Comparison of ENCODE assay signal across 10 cellular contexts in genomic region chr19:56348289-56348877, GRCh38. TPM values are rescaled to one million over a fixed set of nuclear protein-coding genes. Genes with fewer than 3 reads are reported as not detected.
DNase-seq lines count a peak whose midpoint lies in the region; ATAC-seq and TF ChIP-seq lines count a peak whose summit lies in the region.
"Had no signal": no experiment of that assay in that cellular context is flagged by ENCODE, and none has a peak within 500 bp of the region (broad histone marks: within the 10 kb centered on the region; RNA-seq: fewer than 3 reads in every experiment).

No MANE protein-coding gene starts in this region.

- TF ChIP-seq CTCF in brain microvascular endothelial cell (IDR thresholded peaks at IDR 0.05; ENCODE audit: low read depth, low read length, missing control alignments) (peak; percentile 28), type B pancreatic cell (conservative IDR thresholded peaks at IDR 0.05) (peak; percentile 47), gastrocnemius medialis (IDR thresholded peaks at IDR 0.05 in 4 of 5, conservative IDR thresholded peaks at IDR 0.05 in 1 of 5) (no peak)

- no peaks in the 10 kb centered on the region for H3K4me1 Mint-ChIP-seq in type B pancreatic cell (ENCODE audit: unreplicated experiment)

- no peaks in the 10 kb centered on the region for H3K27me3 ChIP-seq in brain microvascular endothelial cell (replicated peaks)
- no peaks in the 10 kb centered on the region for H3K27me3 ChIP-seq in gastrocnemius medialis
- H3K27me3 ChIP-seq: right atrium auricular region, testis had no signal

- no peak for ATAC-seq in gastrocnemius medialis
- no peak for ATAC-seq in HG02981 (IDR thresholded peaks at IDR 0.05; ENCODE audit: unreplicated experiment)

- peak; percentile 41 for DNase-seq in stimulated activated CD4-positive, alpha-beta T cell treated with anti-CD3 and anti-CD28 coated beads, Interleukin-15, amount 100 ng/mL, for 24 hours
- DNase-seq in stimulated activated CD4-positive, alpha-beta T cell treated with anti-CD3 and anti-CD28 coated beads, Interleukin-12 subunit alpha, Interleukin-12 subunit beta, amount 100 ng/mL, for 4 hours, result no peak
- DNase-seq in NAMALWA (ENCODE audit: low spot score) (peak; percentile 68), brain microvascular endothelial cell (peak; percentile 16), type B pancreatic cell (ENCODE audit: extremely low spot score, unreplicated experiment) (no peak), gastrocnemius medialis (no peak), GOT3 (lab: John Stamatoyannopoulos, UW) (no peak)
- DNase-seq: testis had no signal

- intact Hi-C loops in gastrocnemius medialis (cut with DNase I; ENCODE audit: low total_unique reads), result no loop called here

- H3K4me3 ChIP-seq in brain microvascular endothelial cell (ENCODE audit: low read depth, low read length) (no peak overlapping the region), gastrocnemius medialis (no peak overlapping the region)
- H3K4me3 ChIP-seq: right atrium auricular region, testis had no signal

- H3K27me3 Mint-ChIP-seq in type B pancreatic cell, result no peaks in the 10 kb centered on the region

- no peak overlapping the region for H3K4me3 Mint-ChIP-seq in type B pancreatic cell

- H3K36me3 ChIP-seq in brain microvascular endothelial cell (replicated peaks) (no peaks in the 10 kb centered on the region), gastrocnemius medialis (no peaks in the 10 kb centered on the region)
- H3K36me3 ChIP-seq: right atrium auricular region had no signal

- H3K27ac ChIP-seq in brain microvascular endothelial cell (no peak overlapping the region), gastrocnemius medialis (no peak overlapping the region)
- H3K27ac ChIP-seq: right atrium auricular region, testis had no signal

- TF ChIP-seq POLR2A in gastrocnemius medialis (IDR thresholded peaks at IDR 0.05), result no peak

- in situ Hi-C loops in brain microvascular endothelial cell (cut with HindIII; ENCODE audit: low pct_ligation_motif_present, low sequenced_read_pairs), result no loop called here
- in situ Hi-C loops in gastrocnemius medialis (cut with MboI; ENCODE audit: low sequenced_read_pairs in 4 of 4), result loop anchor here in 2 of 4 donors (5.0 to 10.0 kb wide), 2 partner anchors 274 to 281 kb away; no protein-coding TSS in a partner anchor

- no peaks in the 10 kb centered on the region for H3K36me3 Mint-ChIP-seq in type B pancreatic cell

- H3K9me3 Mint-ChIP-seq in type B pancreatic cell, result peaks cover 1% of the 10 kb centered on the region

- H3K27ac Mint-ChIP-seq in type B pancreatic cell, result no peak overlapping the region

- no peaks in the 10 kb centered on the region for H3K4me1 ChIP-seq in gastrocnemius medialis
- H3K4me1 ChIP-seq: right atrium auricular region, testis had no signal

- no peaks in the 10 kb centered on the region for H3K9me3 ChIP-seq in gastrocnemius medialis
- H3K9me3 ChIP-seq: right atrium auricular region, testis had no signal

RNA-seq across cellular contexts. Expression of gene ZSCAN5A, which starts 33.7 kb away (rescaled TPM):
- total RNA-seq in type B pancreatic cell (ENCODE audit: low replicate concordance) (13.4 and 16.3 TPM in 2 replicates), gastrocnemius medialis (10 to 100 TPM in 1 of 4 donors, 1 to 10 TPM in 2, under 1 TPM in 1; 1.00 to 26.1 (median 3.6) TPM)

RNA-seq across cellular contexts. Expression of gene ZNF582, which starts 45.0 kb away (rescaled TPM):
- total RNA-seq in type B pancreatic cell (ENCODE audit: low replicate concordance), result 3.7 TPM in 2 replicates
- 1 to 10 TPM in 2 of 4 donors, under 1 TPM in 2; 0.22 to 1.9 (median 0.83) TPM for total RNA-seq in gastrocnemius medialis

RNA-seq across cellular contexts. Expression of gene ZNF583, which starts 55.7 kb away (rescaled TPM):
- 5.8 and 11.5 TPM in 2 replicates for total RNA-seq in type B pancreatic cell (ENCODE audit: low replicate concordance)
- 1 to 10 TPM; 3.5 to 9.2 (median 4.3) TPM for total RNA-seq in gastrocnemius medialis

Comparison
In these comparisons a context has a peak if more than half of its experiments do, and no peak if none do; other contexts are left out.
1. DNase-seq: peak in stimulated activated CD4-positive, alpha-beta T cell treated with anti-CD3 and anti-CD28 coated beads, Interleukin-15, amount 100 ng/mL, for 24 hours (single experiment), NAMALWA (single experiment) and brain microvascular endothelial cell (single experiment); none in stimulated activated CD4-positive, alpha-beta T cell treated with anti-CD3 and anti-CD28 coated beads, Interleukin-12 subunit alpha, Interleukin-12 subunit beta, amount 100 ng/mL, for 4 hours (single experiment), type B pancreatic cell (single experiment), gastrocnemius medialis (0 of 2) and GOT3 (single experiment).
2. CTCF ChIP-seq: peak in brain microvascular endothelial cell (single experiment) and type B pancreatic cell (single experiment); none in gastrocnemius medialis (0 of 5).